ENCODE assay signal across 13 cellular contexts in the genomic region with DNA sequence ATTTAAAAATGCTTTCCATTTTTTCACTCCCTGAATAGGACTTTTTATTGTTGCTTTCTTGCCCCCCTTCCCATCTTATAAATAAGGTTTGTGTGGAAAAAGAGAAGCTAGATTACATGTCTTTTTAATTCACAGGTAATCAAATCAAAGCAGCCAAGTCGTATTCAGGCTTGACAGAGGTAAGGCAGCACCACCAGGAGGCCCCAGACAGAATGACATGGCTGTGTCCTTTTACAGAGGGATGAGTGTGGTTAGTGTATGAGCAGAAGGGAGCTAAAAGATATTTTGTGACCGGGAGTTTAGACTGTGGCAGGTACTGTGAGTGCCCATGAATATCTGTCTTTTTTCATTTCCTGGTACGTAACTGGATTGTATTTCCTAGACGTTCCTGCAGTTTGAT.
DNase-seq lines count a peak whose midpoint lies in the region; ATAC-seq, FAIRE-seq and TF ChIP-seq lines count a peak whose summit lies in the region.
"Had no signal": no experiment of that assay in that cellular context is flagged by ENCODE, and none has a peak within 500 bp of the region (broad histone marks: within the 10 kb centered on the region; RNA-seq: fewer than 3 reads in every experiment).

No MANE protein-coding gene starts in this region.

- DNase-seq in DMS53 (lab: John Stamatoyannopoulos, UW): peak; percentile 55
- DNase-seq in DMS53 treated with DMSO at 0.1 percent for 48 hours (lab: John Stamatoyannopoulos, UW; ENCODE audit: unreplicated experiment): no peak
- DNase-seq in NCI-H82 (lab: John Stamatoyannopoulos, UW): peak; percentile 67
- peak; percentile 13 for DNase-seq in endothelial cell (ENCODE audit: low spot score)
- DNase-seq in progenitor cell of endocrine pancreas (ENCODE audit: low spot score, unreplicated experiment): no peak
- DNase-seq in HCEC 1CT: no peak
- DNase-seq in mucosa of descending colon: no peak
- no peak for DNase-seq in H54 (ENCODE audit: insufficient read length, low spot score)
- DNase-seq: 8988T, EL, NCI-H510A, retina, T-helper 17 cell had no signal

- H3K36me3 ChIP-seq in mucosa of descending colon (ENCODE audit: low read depth): no peaks in the 10 kb centered on the region

- H3K9me3 Mint-ChIP-seq in endothelial cell (ENCODE audit: unreplicated experiment) (no peaks in the 10 kb centered on the region), progenitor cell of endocrine pancreas (ENCODE audit: low read depth) (no peaks in the 10 kb centered on the region)

- H3K27me3 Mint-ChIP-seq in endothelial cell (ENCODE audit: unreplicated experiment): no peaks in the 10 kb centered on the region
- peaks cover 32% of the 10 kb centered on the region for H3K27me3 Mint-ChIP-seq in progenitor cell of endocrine pancreas

- no peak for TF ChIP-seq POLR2A in H54 (IDR thresholded peaks at IDR 0.05; ENCODE audit: low read depth, low read length)

- TF ChIP-seq CTCF in endothelial cell (IDR thresholded peaks at IDR 0.05; ENCODE audit: unreplicated experiment) (no peak), progenitor cell of endocrine pancreas (IDR thresholded peaks at IDR 0.05; ENCODE audit: unreplicated experiment) (peak; percentile 56), mucosa of descending colon (IDR thresholded peaks at IDR 0.05) (no peak)

- no peak for ATAC-seq in mucosa of descending colon
- ATAC-seq: T-helper 17 cell had no signal

- H3K4me1 Mint-ChIP-seq in endothelial cell (ENCODE audit: unreplicated experiment): no peaks in the 10 kb centered on the region
- peaks cover 2% of the 10 kb centered on the region for H3K4me1 Mint-ChIP-seq in progenitor cell of endocrine pancreas (ENCODE audit: low read depth)
- H3K4me1 Mint-ChIP-seq: T-helper 17 cell had no signal

- intact Hi-C loops in mucosa of descending colon (cut with DNase I, micrococcal nuclease): no loop called here

- no peak overlapping the region for H3K4me3 ChIP-seq in mucosa of descending colon

- FAIRE-seq in H54 (lab: Jason Lieb, UNC): no peak

- H3K4me1 ChIP-seq in mucosa of descending colon (ENCODE audit: low read depth): no peaks in the 10 kb centered on the region

- H3K36me3 Mint-ChIP-seq in endothelial cell (ENCODE audit: low read depth, unreplicated experiment) (no peaks in the 10 kb centered on the region), progenitor cell of endocrine pancreas (ENCODE audit: insufficient read depth) (no peaks in the 10 kb centered on the region)

- H3K9me3 ChIP-seq in mucosa of descending colon: no peaks in the 10 kb centered on the region

- no peak overlapping the region for H3K27ac Mint-ChIP-seq in endothelial cell (ENCODE audit: unreplicated experiment)
- H3K27ac Mint-ChIP-seq in progenitor cell of endocrine pancreas: no peak overlapping the region
- H3K27ac Mint-ChIP-seq: T-helper 17 cell had no signal

- H3K4me3 Mint-ChIP-seq in endothelial cell (ENCODE audit: unreplicated experiment) (no peak overlapping the region), progenitor cell of endocrine pancreas (ENCODE audit: low read depth) (no peak overlapping the region)
- H3K4me3 Mint-ChIP-seq: T-helper 17 cell had no signal

Comparison
In these comparisons a context has a peak if more than half of its experiments do, and no peak if none do; other contexts are left out.
1. DNase-seq: peak in DMS53 (single experiment), NCI-H82 (single experiment) and endothelial cell (single experiment); none in DMS53 treated with DMSO at 0.1 percent for 48 hours (single experiment), progenitor cell of endocrine pancreas (single experiment), HCEC 1CT (single experiment), mucosa of descending colon (0 of 3) and H54 (single experiment).